In the genomic region with DNA sequence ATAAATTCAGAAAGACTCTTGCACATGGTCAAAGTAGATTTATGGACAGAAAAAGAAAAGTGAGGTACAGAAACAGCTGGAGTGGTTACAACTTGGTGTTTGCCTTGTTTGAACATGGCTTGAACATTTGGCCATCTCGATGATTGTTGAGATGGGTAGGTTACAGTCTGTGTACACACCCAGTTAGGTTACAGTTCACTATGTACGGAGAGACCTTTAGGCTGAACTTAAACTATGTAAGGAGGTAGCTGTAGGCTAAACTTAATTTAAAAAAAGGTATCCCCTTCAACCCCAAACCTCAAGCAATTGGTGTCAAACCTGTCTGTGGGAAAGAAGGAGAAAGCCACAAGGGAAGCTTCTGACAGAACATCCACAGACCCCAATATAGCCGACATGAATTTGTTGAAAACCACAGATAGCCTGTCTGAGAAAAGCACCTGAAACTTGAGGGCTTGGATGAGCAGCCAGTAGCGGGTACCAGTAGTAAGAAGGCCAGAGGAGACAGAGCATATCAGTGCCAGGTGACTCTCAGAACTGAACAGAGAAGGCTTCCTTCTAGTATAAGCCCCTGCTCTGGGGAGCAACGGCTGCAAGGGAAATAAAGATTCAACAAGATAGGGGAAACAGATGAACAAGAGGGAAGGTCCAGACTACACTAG, we compare ENCODE assay signal across 15 cellular contexts.
DNase-seq lines count a peak whose midpoint lies in the region; ATAC-seq, FAIRE-seq and TF ChIP-seq lines count a peak whose summit lies in the region.
"Had no signal": no experiment of that assay in that cellular context is flagged by ENCODE, and none has a peak within 500 bp of the region (broad histone marks: within the 10 kb centered on the region; RNA-seq: fewer than 3 reads in every experiment).

No MANE protein-coding gene starts in this region.

- WGBS in GM12878 (ENCODE audit: insufficient coverage, insufficient replicate concordance, low lambda C conversion rate, missing lambda C conversion rate) = 26% methylated on average over 5 of the region's 5 CpGs
- 75% methylated on average over 5 of the region's 5 CpGs for WGBS in smooth muscle cell (ENCODE audit: low lambda C conversion rate)

- FAIRE-seq in GM12878 (lab: Jason Lieb, UNC) = no peak

- no peak overlapping the region for H3K4me3 ChIP-seq in GM12878
- H3K4me3 ChIP-seq in smooth muscle cell = no peak overlapping the region
- H3K4me3 ChIP-seq: BLaER1 had no signal

- H4K20me1 ChIP-seq in GM12878 (ENCODE audit: control insufficient read depth, insufficient read depth) = no peaks in the 10 kb centered on the region
- no peaks in the 10 kb centered on the region for H4K20me1 ChIP-seq in smooth muscle cell (ENCODE audit: low read depth)
- H4K20me1 ChIP-seq: BLaER1 had no signal

- H3K9ac ChIP-seq in GM12878 (ENCODE audit: control insufficient read depth, insufficient read depth, low read length) = no peak overlapping the region
- no peak overlapping the region for H3K9ac ChIP-seq in smooth muscle cell (ENCODE audit: low read depth)
- H3K9ac ChIP-seq: BLaER1 had no signal

- POLR2A ChIA-PET in GM12878 (lab: Charles Lee) = no interaction called here

- ATAC-seq in GM19351 (IDR thresholded peaks at IDR 0.05; ENCODE audit: unreplicated experiment) (peak; percentile 80), GM21737 (IDR thresholded peaks at IDR 0.05; ENCODE audit: unreplicated experiment) (peak; percentile 56), HG03064 (IDR thresholded peaks at IDR 0.05; ENCODE audit: low read depth, unreplicated experiment) (peak; percentile 70), GM12878 (peak; percentile 83)
- ATAC-seq: activated CD4-positive, CD25-positive, alpha-beta regulatory T cell treated with anti-CD3 and anti-CD28 coated beads, Interleukin-2, amount 50 U/mL, for 24 hours; stimulated activated naive CD8-positive, alpha-beta T cell treated with anti-CD3 and anti-CD28 coated beads, Interleukin-15, amount 100 ng/mL, for 72 hours had no signal

- TF ChIP-seq RAD21 in GM12878 (IDR thresholded peaks at IDR 0.05; ENCODE audit: insufficient read depth, low read depth, low read length) = no peak

- H3K4me2 ChIP-seq in GM12878 (ENCODE audit: control insufficient read depth, insufficient read depth) (no peak overlapping the region), smooth muscle cell (no peak overlapping the region)
- H3K4me2 ChIP-seq: BLaER1 had no signal

- TF ChIP-seq CTCF in GM12878 (IDR thresholded peaks at IDR 0.05 in 2 of 3, conservative IDR thresholded peaks at IDR 0.05 in 1 of 3; ENCODE audit: control insufficient read depth in 2 of 3, extremely low read depth in 1 of 3, insufficient read depth in 1 of 3, low read depth in 3 of 3, low read length in 3 of 3) (no peak), smooth muscle cell (IDR thresholded peaks at IDR 0.05; ENCODE audit: borderline replicate concordance, insufficient read depth, poor library complexity, severe bottlenecking) (no peak)

- RAD21 ChIA-PET in GM12878 (lab: Charles Lee; ENCODE audit: unreplicated experiment) = no interaction called here

- H3K27ac ChIP-seq in GM12878 (ENCODE audit: control insufficient read depth, insufficient read depth) (no peak overlapping the region), smooth muscle cell (ENCODE audit: low read depth) (no peak overlapping the region)
- H3K27ac ChIP-seq: BLaER1 had no signal

- no peak for TF ChIP-seq POLR2A in GM12878 (IDR thresholded peaks at IDR 0.05; ENCODE audit: low read depth, low read length)

- SMC1A ChIA-PET in GM12878 (lab: Charles Lee; ENCODE audit: uncharacterized antibody, unreplicated experiment) = interaction anchor here (0.7 kb wide), 1 partner anchor 153 kb away, joined by 3 read pairs; no protein-coding TSS in a partner anchor

- DNase-seq in GM12878 (ENCODE audit: low read depth, low spot score) (no peak), OCI-M1 (lab: John Stamatoyannopoulos, UW) (no peak), smooth muscle cell (lab: John Stamatoyannopoulos, UW; ENCODE audit: unreplicated experiment) (no peak), superior temporal gyrus (ENCODE audit: extremely low spot score) (no peak), NCI-H1436 (lab: John Stamatoyannopoulos, UW) (no peak)
- DNase-seq: caudate nucleus; DMS79 treated with DMSO at 0.1 percent for 48 hours; KG1; NCI-H526; stimulated activated naive CD8-positive, alpha-beta T cell treated with anti-CD3 and anti-CD28 coated beads, Interleukin-15, amount 100 ng/mL, for 72 hours had no signal

- H3K27me3 ChIP-seq in GM12878 (replicated peaks in 1 of 2; ENCODE audit: control insufficient read depth in 2 of 2, insufficient read depth in 2 of 2, low read length in 1 of 2) (no peaks in the 10 kb centered on the region), smooth muscle cell (ENCODE audit: low read depth) (no peaks in the 10 kb centered on the region)
- H3K27me3 ChIP-seq: BLaER1 had no signal

- no peaks in the 10 kb centered on the region for H3F3A ChIP-seq in smooth muscle cell (ENCODE audit: low read depth)

- in situ Hi-C loops in GM12878 (cut with MboI) = no loop called here

- H2AFZ ChIP-seq in GM12878 (ENCODE audit: control insufficient read depth, low read depth, low read length) (peak overlapping the region; percentile 24; the same call in 1 of the 2 replicates), smooth muscle cell (ENCODE audit: low read depth) (no peak overlapping the region)

- H3K9me3 ChIP-seq in GM12878 (replicated peaks; ENCODE audit: control insufficient read depth, insufficient read depth, low read length) (no peaks in the 10 kb centered on the region), smooth muscle cell (replicated peaks; ENCODE audit: low read depth) (no peaks in the 10 kb centered on the region)

- H3K79me2 ChIP-seq in GM12878 (ENCODE audit: control insufficient read depth, insufficient read depth, low read length) = no peaks in the 10 kb centered on the region
- no peaks in the 10 kb centered on the region for H3K79me2 ChIP-seq in smooth muscle cell (ENCODE audit: low read depth)

- CTCF ChIA-PET in GM12878 (lab: Yijun Ruan, JAX) = no interaction called here

- H3K4me1 ChIP-seq in GM12878 (ENCODE audit: control insufficient read depth, insufficient read depth, low read length) = no peaks in the 10 kb centered on the region
- H3K4me1 ChIP-seq in smooth muscle cell (ENCODE audit: low read depth) = no peaks in the 10 kb centered on the region
- H3K4me1 ChIP-seq: BLaER1 had no signal

- H3K36me3 ChIP-seq in GM12878 (ENCODE audit: control insufficient read depth in 2 of 2, insufficient read depth in 2 of 2, low read length in 1 of 2) = no peaks in the 10 kb centered on the region
- no peaks in the 10 kb centered on the region for H3K36me3 ChIP-seq in smooth muscle cell (ENCODE audit: low read depth)
- H3K36me3 ChIP-seq: BLaER1 had no signal

- no TSS peak for BruUV-seq in GM12878 (replicated peaks; lab: Mats Ljungman, UMichigan)

- no peak for TF ChIP-seq EP300 in GM12878 (IDR thresholded peaks at IDR 0.05; ENCODE audit: borderline replicate concordance in 1 of 2, control insufficient read depth in 1 of 2, low read depth in 2 of 2, low read length in 2 of 2)

- intact Hi-C loops in GM12878 (cut with micrococcal nuclease; ENCODE audit: unreplicated experiment) = no loop called here

TF ChIP-seq in GM12878, 131 proteins besides CTCF, POLR2A, EP300 and RAD21:
- TF ChIP-seq MXI1 (IDR thresholded peaks at IDR 0.05; ENCODE audit: low read depth, low read length) = no peak
- peak; percentile 23; the same call in 1 of the 2 replicates for TF ChIP-seq RUNX3 (IDR thresholded peaks at IDR 0.05; ENCODE audit: low read length)
